Comparison of ENCODE assay signal across 8 cellular contexts in the genomic region with DNA sequence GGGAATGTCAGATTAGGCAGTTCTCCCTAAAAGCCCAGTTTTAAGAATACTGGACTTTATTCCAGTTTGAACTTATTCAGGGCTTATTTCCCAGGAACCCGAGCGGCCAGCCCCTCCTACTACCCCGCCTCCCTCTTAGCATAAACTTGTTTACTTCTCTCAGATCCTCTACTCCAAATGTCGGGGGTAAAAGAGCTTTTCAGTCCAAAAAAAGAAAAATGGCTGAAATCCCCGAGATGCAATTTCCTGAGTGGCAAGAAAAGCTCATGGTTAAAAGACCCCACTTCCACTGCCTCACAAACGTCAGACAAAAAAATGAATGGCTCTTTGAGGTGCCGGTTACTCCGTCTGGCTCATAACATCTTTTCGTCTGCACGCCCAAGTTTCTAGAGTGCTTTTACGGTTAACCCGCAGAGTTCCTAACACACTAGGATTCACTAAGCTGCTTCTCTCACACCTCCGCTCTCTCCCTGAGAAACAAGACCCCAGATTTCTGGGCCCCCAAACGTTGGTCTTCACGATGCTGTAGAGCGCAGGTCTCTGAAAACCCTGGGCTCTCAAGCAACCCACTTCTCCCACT. TPM values are rescaled to one million over a fixed set of nuclear protein-coding genes. Genes with fewer than 3 reads are reported as not detected.
DNase-seq lines count a peak whose midpoint lies in the region; TF ChIP-seq lines count a peak whose summit lies in the region.

No MANE protein-coding gene starts in this region.

- no peaks in the 10 kb centered on the region for H4K20me1 ChIP-seq in KMS-11 (ENCODE audit: insufficient read depth)

- H3K36me3 ChIP-seq in KMS-11 (ENCODE audit: insufficient read depth) (no peaks in the 10 kb centered on the region), neuron (ENCODE audit: insufficient read depth, low read length) (peaks cover 50% of the 10 kb centered on the region)

- H3K4me1 ChIP-seq in KMS-11 (ENCODE audit: low read depth, poor library complexity, severe bottlenecking): peaks cover 23% of the 10 kb centered on the region
- H3K4me1 ChIP-seq in neuron (ENCODE audit: insufficient read depth, low read length): peaks cover 16% of the 10 kb centered on the region

- no peaks in the 10 kb centered on the region for H3K27me3 Mint-ChIP-seq in progenitor cell of endocrine pancreas

- H3K27me3 ChIP-seq in KMS-11 (ENCODE audit: insufficient read depth, low read depth) (no peaks in the 10 kb centered on the region), neuron (ENCODE audit: insufficient read depth, low read length) (no peaks in the 10 kb centered on the region)

- peak overlapping the region; percentile 70; the same call in 1 of the 2 replicates for H3K9ac ChIP-seq in KMS-11

- no peak overlapping the region for H3K4me3 Mint-ChIP-seq in progenitor cell of endocrine pancreas (ENCODE audit: low read depth)

- no peaks in the 10 kb centered on the region for H3K9me3 ChIP-seq in neuron (ENCODE audit: low read length)

- peaks cover 11% of the 10 kb centered on the region for H3K36me3 Mint-ChIP-seq in progenitor cell of endocrine pancreas (ENCODE audit: insufficient read depth)

- H2AFZ ChIP-seq in KMS-11 (ENCODE audit: low read depth) (peak overlapping the region; percentile 62), neuron (ENCODE audit: low read depth, low read length) (peak overlapping the region; percentile 71)

- peaks cover 4% of the 10 kb centered on the region for H3K4me1 Mint-ChIP-seq in progenitor cell of endocrine pancreas (ENCODE audit: low read depth)

- peak overlapping the region; percentile 85 for H3K4me2 ChIP-seq in KMS-11

- no peak overlapping the region for H3K27ac Mint-ChIP-seq in progenitor cell of endocrine pancreas

- TF ChIP-seq CTCF in KMS-11 (conservative IDR thresholded peaks at IDR 0.05; ENCODE audit: low read depth, low read length): no peak
- TF ChIP-seq CTCF in WI38 (IDR thresholded peaks at IDR 0.05; ENCODE audit: low read depth, low read length): no peak
- TF ChIP-seq CTCF in foreskin fibroblast (IDR thresholded peaks at IDR 0.05; ENCODE audit: low read depth, low read length): no peak
- no peak for TF ChIP-seq CTCF in progenitor cell of endocrine pancreas (IDR thresholded peaks at IDR 0.05; ENCODE audit: unreplicated experiment)

- peak; percentile 31 to 43 for DNase-seq in activated T-cell treated with anti-CD3 and anti-CD28 coated beads, Interleukin-2, amount 50 U/mL, for 48 hours
- DNase-seq in activated T-cell treated with anti-CD3 and anti-CD28 coated beads, Interleukin-2, amount 50 U/mL, for 1 hour: no peak
- DNase-seq in foreskin fibroblast (peak; percentile 15 to 65), ureter (ENCODE audit: low spot score) (no peak), progenitor cell of endocrine pancreas (ENCODE audit: low spot score, unreplicated experiment) (no peak)

- no peaks in the 10 kb centered on the region for H3K9me3 Mint-ChIP-seq in progenitor cell of endocrine pancreas (ENCODE audit: low read depth)

- H3K4me3 ChIP-seq in KMS-11 (IDR thresholded peaks at IDR 0.05; ENCODE audit: insufficient read depth, low read depth, low read length): peak overlapping the region; percentile 3
- peak overlapping the region; percentile 87 for H3K4me3 ChIP-seq in WI38 (ENCODE audit: low read depth, low read length)
- peak overlapping the region; percentile 87 to 99 for H3K4me3 ChIP-seq in foreskin fibroblast (ENCODE audit: low read depth in 1 of 2, low read length in 2 of 2)
- H3K4me3 ChIP-seq in neuron (ENCODE audit: low read length): peak overlapping the region; percentile 95

- peaks cover 62% of the 10 kb centered on the region for H3K79me2 ChIP-seq in KMS-11 (ENCODE audit: insufficient read depth, low read depth)

- peak overlapping the region; percentile 60 for H3K27ac ChIP-seq in KMS-11

RNA-seq across cellular contexts. Expression of a gene that starts 0.4 kb away (rescaled TPM):
- 54.6 TPM for total RNA-seq in ureter
- 141 and 151 TPM in 2 replicates for total RNA-seq in progenitor cell of endocrine pancreas

RNA-seq across cellular contexts. Expression of a gene that starts 0.9 kb away (rescaled TPM):
- 0.83 TPM for total RNA-seq in ureter
- total RNA-seq in progenitor cell of endocrine pancreas: 26.7 and 28.8 TPM in 2 replicates

RNA-seq across cellular contexts. Expression of a gene that starts 35.1 kb away (rescaled TPM):
- total RNA-seq in ureter (26.8 TPM), progenitor cell of endocrine pancreas (47.1 and 53.3 TPM in 2 replicates)

RNA-seq across cellular contexts. Expression of a gene that starts 38.8 kb away (rescaled TPM):
- 11.1 TPM for total RNA-seq in ureter
- total RNA-seq in progenitor cell of endocrine pancreas: 9.9 and 11.0 TPM in 2 replicates

Comparison
In these comparisons a context has a peak if more than half of its experiments do, and no peak if none do; other contexts are left out.
1. DNase-seq: peak in activated T-cell treated with anti-CD3 and anti-CD28 coated beads, Interleukin-2, amount 50 U/mL, for 48 hours (2 of 2) and foreskin fibroblast (2 of 2); none in activated T-cell treated with anti-CD3 and anti-CD28 coated beads, Interleukin-2, amount 50 U/mL, for 1 hour (single experiment), ureter (single experiment) and progenitor cell of endocrine pancreas (single experiment).
2. H3K4me3 ChIP-seq: peak in every context shown above with its lines; median percentile 95 in neuron; 93 in foreskin fibroblast; 87 in WI38; 3 in KMS-11.
3. RNA of a gene that starts 0.9 kb away (total RNA-seq): 26.7 to 28.8 TPM in progenitor cell of endocrine pancreas; 0.83 TPM in ureter (single experiment); every median in the first group is over 10 times any median in the second.